In genomic region chr2:236748385-236748784, GRCh38 we compare ENCODE assay signal across 1 cellular context.
TF ChIP-seq lines count a peak whose summit lies in the region.

No MANE protein-coding gene starts in this region.

TF ChIP-seq in HepG2, 621 proteins besides CTCF, POLR2A, EP300 and RAD21 (continued from another document):
- TF ChIP-seq HNF1A (IDR thresholded peaks at IDR 0.05; ENCODE audit: low read depth) (no peak), HNF1A (CRISPR knock-in tag; IDR thresholded peaks at IDR 0.05; ENCODE audit: borderline replicate concordance) (no peak), TGIF2 (CRISPR knock-in tag; IDR thresholded peaks at IDR 0.05) (no peak), SPEN (CRISPR knock-in tag; IDR thresholded peaks at IDR 0.05; ENCODE audit: low read depth) (no peak), BATF2 (CRISPR knock-in tag; IDR thresholded peaks at IDR 0.05) (no peak), ARHGAP35 (CRISPR knock-in tag; IDR thresholded peaks at IDR 0.05; ENCODE audit: borderline replicate concordance) (no peak), TRIM24 (CRISPR knock-in tag; IDR thresholded peaks at IDR 0.05) (no peak), ZNF589 (CRISPR knock-in tag; conservative IDR thresholded peaks at IDR 0.05) (no peak), GLI4 (CRISPR knock-in tag; IDR thresholded peaks at IDR 0.05; ENCODE audit: borderline replicate concordance) (no peak), ZNF30 (CRISPR knock-in tag; IDR thresholded peaks at IDR 0.05) (no peak)
- TF ChIP-seq, protein P1, sequence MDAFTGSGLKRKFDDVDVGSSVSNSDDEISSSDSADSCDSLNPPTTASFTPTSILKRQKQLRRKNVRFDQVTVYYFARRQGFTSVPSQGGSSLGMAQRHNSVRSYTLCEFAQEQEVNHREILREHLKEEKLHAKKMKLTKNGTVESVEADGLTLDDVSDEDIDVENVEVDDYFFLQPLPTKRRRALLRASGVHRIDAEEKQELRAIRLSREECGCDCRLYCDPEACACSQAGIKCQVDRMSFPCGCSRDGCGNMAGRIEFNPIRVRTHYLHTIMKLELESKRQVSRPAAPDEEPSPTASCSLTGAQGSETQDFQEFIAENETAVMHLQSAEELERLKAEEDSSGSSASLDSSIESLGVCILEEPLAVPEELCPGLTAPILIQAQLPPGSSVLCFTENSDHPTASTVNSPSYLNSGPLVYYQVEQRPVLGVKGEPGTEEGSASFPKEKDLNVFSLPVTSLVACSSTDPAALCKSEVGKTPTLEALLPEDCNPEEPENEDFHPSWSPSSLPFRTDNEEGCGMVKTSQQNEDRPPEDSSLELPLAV (CRISPR knock-in tag; conservative IDR thresholded peaks at IDR 0.05; ENCODE audit: low read depth) = no peak
- TF ChIP-seq, protein P2, sequence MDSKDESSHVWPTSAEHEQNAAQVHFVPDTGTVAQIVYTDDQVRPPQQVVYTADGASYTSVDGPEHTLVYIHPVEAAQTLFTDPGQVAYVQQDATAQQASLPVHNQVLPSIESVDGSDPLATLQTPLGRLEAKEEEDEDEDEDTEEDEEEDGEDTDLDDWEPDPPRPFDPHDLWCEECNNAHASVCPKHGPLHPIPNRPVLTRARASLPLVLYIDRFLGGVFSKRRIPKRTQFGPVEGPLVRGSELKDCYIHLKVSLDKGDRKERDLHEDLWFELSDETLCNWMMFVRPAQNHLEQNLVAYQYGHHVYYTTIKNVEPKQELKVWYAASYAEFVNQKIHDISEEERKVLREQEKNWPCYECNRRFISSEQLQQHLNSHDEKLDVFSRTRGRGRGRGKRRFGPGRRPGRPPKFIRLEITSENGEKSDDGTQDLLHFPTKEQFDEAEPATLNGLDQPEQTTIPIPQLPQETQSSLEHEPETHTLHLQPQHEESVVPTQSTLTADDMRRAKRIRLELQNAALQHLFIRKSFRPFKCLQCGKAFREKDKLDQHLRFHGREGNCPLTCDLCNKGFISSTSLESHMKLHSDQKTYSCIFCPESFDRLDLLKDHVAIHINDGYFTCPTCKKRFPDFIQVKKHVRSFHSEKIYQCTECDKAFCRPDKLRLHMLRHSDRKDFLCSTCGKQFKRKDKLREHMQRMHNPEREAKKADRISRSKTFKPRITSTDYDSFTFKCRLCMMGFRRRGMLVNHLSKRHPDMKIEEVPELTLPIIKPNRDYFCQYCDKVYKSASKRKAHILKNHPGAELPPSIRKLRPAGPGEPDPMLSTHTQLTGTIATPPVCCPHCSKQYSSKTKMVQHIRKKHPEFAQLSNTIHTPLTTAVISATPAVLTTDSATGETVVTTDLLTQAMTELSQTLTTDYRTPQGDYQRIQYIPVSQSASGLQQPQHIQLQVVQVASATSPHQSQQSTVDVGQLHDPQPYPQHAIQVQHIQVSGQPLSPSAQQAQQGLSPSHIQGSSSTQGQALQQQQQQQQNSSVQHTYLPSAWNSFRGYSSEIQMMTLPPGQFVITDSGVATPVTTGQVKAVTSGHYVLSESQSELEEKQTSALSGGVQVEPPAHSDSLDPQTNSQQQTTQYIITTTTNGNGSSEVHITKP (CRISPR knock-in tag; IDR thresholded peaks at IDR 0.05; ENCODE audit: low read depth) = no peak
